ENCODE assay signal across 13 cellular contexts in genomic region chr1:30329263-30329753, GRCh38.
DNase-seq lines count a peak whose midpoint lies in the region; ATAC-seq and TF ChIP-seq lines count a peak whose summit lies in the region.
"Had no signal": no experiment of that assay in that cellular context is flagged by ENCODE, and none has a peak within 500 bp of the region (broad histone marks: within the 10 kb centered on the region; RNA-seq: fewer than 3 reads in every experiment).

No MANE protein-coding gene starts in this region.

- no peak for TF ChIP-seq POLR2A in GM18505 (IDR thresholded peaks at IDR 0.05; ENCODE audit: borderline replicate concordance, extremely low read depth, insufficient read depth, insufficient read length)

- no peaks in the 10 kb centered on the region for H3K36me3 Mint-ChIP-seq in endodermal cell (ENCODE audit: low read depth)
- H3K36me3 Mint-ChIP-seq: CD4-positive, CD25-positive, alpha-beta regulatory T cell had no signal

- no peak for TF ChIP-seq CTCF in endodermal cell (conservative IDR thresholded peaks at IDR 0.05)

- H3K27ac Mint-ChIP-seq in endodermal cell = no peak overlapping the region
- H3K27ac Mint-ChIP-seq: CD4-positive, CD25-positive, alpha-beta regulatory T cell; GM23338 had no signal

- 82 to 92% methylated on average over 10 to 12 of the region's 12 CpGs for WGBS in endodermal cell (ENCODE audit: insufficient coverage in 1 of 2, insufficient read length in 1 of 2), 2 experiments

- H3K4me1 ChIP-seq in endodermal cell (ENCODE audit: control insufficient read depth, insufficient read depth, low read length) = peaks cover 9% of the 10 kb centered on the region
- H3K4me1 ChIP-seq: HAP-1 had no signal

- peaks cover 18% of the 10 kb centered on the region for H3K4me1 Mint-ChIP-seq in endodermal cell
- H3K4me1 Mint-ChIP-seq: CD4-positive, CD25-positive, alpha-beta regulatory T cell had no signal

- H3K27me3 Mint-ChIP-seq in endodermal cell (ENCODE audit: insufficient read depth) = peaks cover 8% of the 10 kb centered on the region
- H3K27me3 Mint-ChIP-seq: CD4-positive, CD25-positive, alpha-beta regulatory T cell had no signal

- H3K27me3 ChIP-seq in endodermal cell (ENCODE audit: control insufficient read depth, insufficient read depth, low read length, poor library complexity, severe bottlenecking) = no peaks in the 10 kb centered on the region
- H3K27me3 ChIP-seq: BLaER1 had no signal

- no peak overlapping the region for H3K4me3 ChIP-seq in endodermal cell (ENCODE audit: low read length)
- H3K4me3 ChIP-seq: BLaER1, GM23338, HAP-1 had no signal

- no peak overlapping the region for H3K9ac ChIP-seq in endodermal cell (ENCODE audit: extremely low read depth, low read length, poor library complexity, severe bottlenecking)
- H3K9ac ChIP-seq: BLaER1 had no signal

- H3K4me3 Mint-ChIP-seq in endodermal cell = no peak overlapping the region
- H3K4me3 Mint-ChIP-seq: CD4-positive, CD25-positive, alpha-beta regulatory T cell; GM23338 had no signal

- H3K36me3 ChIP-seq in endodermal cell (ENCODE audit: control insufficient read depth, insufficient read depth, low read length) = no peaks in the 10 kb centered on the region
- H3K36me3 ChIP-seq: BLaER1, HAP-1 had no signal

- H3K9me3 ChIP-seq in endodermal cell (ENCODE audit: control insufficient read depth, low read length) = no peaks in the 10 kb centered on the region
- H3K9me3 ChIP-seq: BLaER1, HAP-1 had no signal

- no peak for ATAC-seq in activated CD4-positive, CD25-positive, alpha-beta regulatory T cell treated with anti-CD3 and anti-CD28 coated beads, Interleukin-2, amount 50 U/mL, for 24 hours
- ATAC-seq in GM18505 (IDR thresholded peaks at IDR 0.05; ENCODE audit: unreplicated experiment) = no peak

- intact Hi-C loops in posterior vena cava (cut with DNase I) = no loop called here

- no peak overlapping the region for H3K27ac ChIP-seq in endodermal cell (ENCODE audit: low read depth, low read length)
- H3K27ac ChIP-seq: BLaER1 had no signal

- no peaks in the 10 kb centered on the region for H3K9me3 Mint-ChIP-seq in endodermal cell
- H3K9me3 Mint-ChIP-seq: GM23338 had no signal

- DNase-seq in activated CD8-positive, alpha-beta memory T cell treated with anti-CD3 and anti-CD28 coated beads, Interleukin-2, amount 50 U/mL, for 48 hours = peak; percentile 32
- no peak for DNase-seq in activated CD8-positive, alpha-beta memory T cell treated with anti-CD3 and anti-CD28 coated beads, Interleukin-2, amount 50 U/mL, for 4 hours
- peak; percentile 41 for DNase-seq in endodermal cell
- peak; percentile 29 for DNase-seq in posterior vena cava (ENCODE audit: low spot score)
- DNase-seq in amniotic stem cell (lab: John Stamatoyannopoulos, UW) = no peak
- DNase-seq: 8988T; AML-193; CD4-positive, CD25-positive, alpha-beta regulatory T cell had no signal

Comparison
In these comparisons a context has a peak if more than half of its experiments do, and no peak if none do; other contexts are left out.
1. DNase-seq: peak in activated CD8-positive, alpha-beta memory T cell treated with anti-CD3 and anti-CD28 coated beads, Interleukin-2, amount 50 U/mL, for 48 hours (single experiment), endodermal cell (single experiment) and posterior vena cava (single experiment); none in activated CD8-positive, alpha-beta memory T cell treated with anti-CD3 and anti-CD28 coated beads, Interleukin-2, amount 50 U/mL, for 4 hours (single experiment) and amniotic stem cell (single experiment).